In the genomic region with DNA sequence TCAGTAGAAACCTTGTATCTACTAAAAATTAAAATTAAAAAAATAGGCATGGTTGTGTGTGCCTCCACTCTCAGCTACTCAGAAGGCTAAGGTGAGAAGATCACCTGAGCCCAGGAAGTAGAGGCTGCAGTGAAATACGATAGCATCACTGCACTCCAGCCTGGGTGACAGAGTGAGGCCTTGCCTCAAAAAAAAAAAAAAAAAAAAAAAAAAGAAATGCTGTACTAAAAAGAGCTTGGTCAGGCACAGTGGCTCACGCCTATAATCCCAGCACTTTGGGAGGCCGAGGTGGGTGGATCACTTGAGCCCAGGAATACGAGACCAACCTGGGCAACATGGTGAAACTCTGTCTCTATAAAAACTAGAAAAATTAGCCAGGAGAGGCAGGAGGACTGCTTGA, we compare ENCODE assay signal across 19 cellular contexts.
"Had no signal": no experiment of that assay in that cellular context is flagged by ENCODE, and none has a peak within 500 bp of the region (broad histone marks: within the 10 kb centered on the region; RNA-seq: fewer than 3 reads in every experiment).

No MANE protein-coding gene starts in this region.

- ATAC-seq: activated CD8-positive, alpha-beta memory T cell treated with anti-CD3 and anti-CD28 coated beads, Interleukin-2, amount 10 ng/mL, durations not matched to agents 7 days and 5 days; activated T-helper 17 cell treated with anti-CD3 and anti-CD28 coated beads, Interleukin-2, amount 50 U/mL, for 72 hours; effector memory CD8-positive, alpha-beta T cell; left lobe of liver; stimulated activated effector memory CD8-positive, alpha-beta T cell treated with anti-CD3 and anti-CD28 coated beads, Interleukin-12 subunit alpha, Interleukin-12 subunit beta, amount 100 ng/mL, for 72 hours had no signal

- H3K36me3 ChIP-seq: sigmoid colon, stomach, upper lobe of left lung had no signal

- H3K27ac ChIP-seq: sigmoid colon, stomach, upper lobe of left lung had no signal

- H3K27me3 ChIP-seq: sigmoid colon, stomach, upper lobe of left lung had no signal

- H3K4me3 ChIP-seq: lung, sigmoid colon, stomach, upper lobe of left lung had no signal

- H3K9me3 ChIP-seq: sigmoid colon, stomach, upper lobe of left lung had no signal

- DNase-seq: activated CD4-positive, alpha-beta memory T cell treated with anti-CD3 and anti-CD28 coated beads, Interleukin-2, amount 10 ng/mL, durations not matched to agents 7 days and 5 days; activated CD4-positive, alpha-beta T cell treated with anti-CD3 and anti-CD28 coated beads for 48 hours; activated CD4-positive, CD25-positive, alpha-beta regulatory T cell; activated CD8-positive, alpha-beta memory T cell treated with anti-CD3 and anti-CD28 coated beads, Interleukin-2, amount 10 ng/mL, durations not matched to agents 7 days and 5 days; activated naive CD4-positive, alpha-beta T cell; activated naive CD8-positive, alpha-beta T cell treated with anti-CD3 and anti-CD28 coated beads, Interleukin-2, amount 10 ng/mL, durations not matched to agents 7 days and 5 days; amygdala; effector memory CD8-positive, alpha-beta T cell; foreskin fibroblast; glutamatergic neuron; hypothalamus; sigmoid colon; stimulated activated CD4-positive, alpha-beta T cell treated with anti-CD3 and anti-CD28 coated beads, Interleukin-4, amount 100 ng/mL, for 24 hours; stomach; upper lobe of left lung had no signal
